ENCODE assay signal across 11 cellular contexts in genomic region chr19:58325623-58326022, GRCh38. TPM values are rescaled to one million over a fixed set of nuclear protein-coding genes. Genes with fewer than 3 reads are reported as not detected.
DNase-seq lines count a peak whose midpoint lies in the region; ATAC-seq and TF ChIP-seq lines count a peak whose summit lies in the region.
"Had no signal": no experiment of that assay in that cellular context is flagged by ENCODE, and none has a peak within 500 bp of the region (broad histone marks: within the 10 kb centered on the region; RNA-seq: fewer than 3 reads in every experiment).

No MANE protein-coding gene starts in this region.

- no peak overlapping the region for H3K4me3 Mint-ChIP-seq in osteocyte (ENCODE audit: unreplicated experiment)
- H3K4me3 Mint-ChIP-seq: activated CD8-positive, alpha-beta memory T cell treated with anti-CD3 and anti-CD28 coated beads, Interleukin-2, amount 10 ng/mL, durations not matched to agents 7 days and 5 days had no signal

- H3K36me3 Mint-ChIP-seq in osteocyte (ENCODE audit: unreplicated experiment), result no peaks in the 10 kb centered on the region

- POLR2A ChIA-PET in AG04449 (lab: Yijun Ruan, JAX), result no interaction called here

- peaks cover 7% of the 10 kb centered on the region for H3K36me3 ChIP-seq in SJSA1

- ATAC-seq in HG02678 (IDR thresholded peaks at IDR 0.05; ENCODE audit: unreplicated experiment), result no peak
- no peak for ATAC-seq in GM19455 (IDR thresholded peaks at IDR 0.05; ENCODE audit: unreplicated experiment)
- ATAC-seq: activated CD8-positive, alpha-beta memory T cell treated with anti-CD3 and anti-CD28 coated beads, Interleukin-2, amount 10 ng/mL, durations not matched to agents 7 days and 5 days had no signal

- H3K4me1 Mint-ChIP-seq in osteocyte (ENCODE audit: unreplicated experiment), result no peaks in the 10 kb centered on the region

- TF ChIP-seq CTCF in AG04449 (IDR thresholded peaks at IDR 0.05; ENCODE audit: insufficient read depth, low read length, missing control alignments) (no peak), osteocyte (IDR thresholded peaks at IDR 0.05) (no peak)

- H3K4me3 ChIP-seq in AG04449 (ENCODE audit: low read depth, low read length), result peak overlapping the region; percentile 99
- H3K4me3 ChIP-seq in SJSA1, result peak overlapping the region; percentile 82
- H3K4me3 ChIP-seq in iPS-18c (ENCODE audit: insufficient read depth, low read depth, low read length), result peak overlapping the region; percentile 78

- H3K27ac Mint-ChIP-seq in osteocyte (ENCODE audit: unreplicated experiment), result no peak overlapping the region
- H3K27ac Mint-ChIP-seq: activated CD8-positive, alpha-beta memory T cell treated with anti-CD3 and anti-CD28 coated beads, Interleukin-2, amount 10 ng/mL, durations not matched to agents 7 days and 5 days had no signal

- H3K9me3 ChIP-seq in SJSA1 (replicated peaks) (0 out of 2 replicates have a peak, but pooled peaks cover 2% of the 10 kb centered on the region), iPS-18c (ENCODE audit: control insufficient read depth, insufficient read depth, low read length) (no peaks in the 10 kb centered on the region)

- no peak for DNase-seq in AG04449 (ENCODE audit: low read depth, low spot score)
- peak; percentile 36 for DNase-seq in HCEC 1CT
- DNase-seq in SJSA1 (ENCODE audit: low read depth in 1 of 2, low spot score in 2 of 2), result no peak
- DNase-seq in NCI-H187 treated with DMSO at 0.1 percent for 48 hours (lab: John Stamatoyannopoulos, UW), result no peak
- no peak for DNase-seq in osteocyte (ENCODE audit: extremely low spot score, unreplicated experiment)
- DNase-seq: activated CD8-positive, alpha-beta memory T cell treated with anti-CD3 and anti-CD28 coated beads, Interleukin-2, amount 10 ng/mL, durations not matched to agents 7 days and 5 days; DMS153; effector CD4-positive, alpha-beta T cell had no signal

- no peaks in the 10 kb centered on the region for H3K27me3 ChIP-seq in SJSA1 (replicated peaks)

- H3K9me3 Mint-ChIP-seq in osteocyte (ENCODE audit: unreplicated experiment), result no peaks in the 10 kb centered on the region

- no peaks in the 10 kb centered on the region for H3K27me3 Mint-ChIP-seq in osteocyte (ENCODE audit: unreplicated experiment)
- H3K27me3 Mint-ChIP-seq: activated CD8-positive, alpha-beta memory T cell treated with anti-CD3 and anti-CD28 coated beads, Interleukin-2, amount 10 ng/mL, durations not matched to agents 7 days and 5 days had no signal

- no peak overlapping the region for H3K27ac ChIP-seq in SJSA1

- H3K4me1 ChIP-seq in SJSA1 (replicated peaks), result peaks cover 11% of the 10 kb centered on the region

- CTCF ChIA-PET in AG04449 (lab: Yijun Ruan, JAX), result no interaction called here

RNA-seq across cellular contexts. Expression of gene ZSCAN22, which starts 1.2 kb away (rescaled TPM):
- total RNA-seq in SJSA1 (2014; rRNA removed; shearing (Covaris generic)), result 2.5 and 3.2 TPM in 2 replicates
- total RNA-seq in osteocyte, result 3.7 and 4.1 TPM in 2 replicates

RNA-seq across cellular contexts. Expression of gene ERVK3-1, which starts 20.4 kb away (rescaled TPM):
- total RNA-seq in SJSA1 (2014; rRNA removed; shearing (Covaris generic)), result 44.4 and 59.3 TPM in 2 replicates
- 28.7 and 36.2 TPM in 2 replicates for total RNA-seq in osteocyte

RNA-seq across cellular contexts. Expression of gene A1BG, which starts 27.7 kb away (rescaled TPM):
- total RNA-seq in SJSA1 (2014; rRNA removed; shearing (Covaris generic)), result 23.6 and 67.7 TPM in 2 replicates
- total RNA-seq in osteocyte, result 39.8 and 40.0 TPM in 2 replicates

RNA-seq across cellular contexts. Expression of gene ZNF497, which starts 36.9 kb away (rescaled TPM):
- total RNA-seq in SJSA1 (2014; rRNA removed; shearing (Covaris generic)), result 0.19 and 1.3 TPM in 2 replicates
- total RNA-seq in osteocyte, result 1.4 and 2.7 TPM in 2 replicates

RNA-seq across cellular contexts. Expression of gene ZNF8, which starts 46.9 kb away (rescaled TPM):
- total RNA-seq in SJSA1 (2014; rRNA removed; shearing (Covaris generic)), result 2.5 and 4.1 TPM in 2 replicates
- total RNA-seq in osteocyte, result 10.7 and 10.9 TPM in 2 replicates
